24 cellular contexts compared by ENCODE assay signal in genomic region chr6:40897390-40898003, GRCh38.
DNase-seq lines count a peak whose midpoint lies in the region; ATAC-seq, FAIRE-seq and TF ChIP-seq lines count a peak whose summit lies in the region.
"Had no signal": no experiment of that assay in that cellular context is flagged by ENCODE, and none has a peak within 500 bp of the region (broad histone marks: within the 10 kb centered on the region; RNA-seq: fewer than 3 reads in every experiment).

No MANE protein-coding gene starts in this region.

- intact Hi-C loops in heart left ventricle (cut with DNase I): loop anchor here in 8 of 10 donors (2.0 to 10.0 kb wide), 7 partner anchors 105 to 170 kb away; no protein-coding TSS in a partner anchor
- intact Hi-C loops in Right ventricle myocardium inferior (cut with DNase I): no loop called here
- intact Hi-C loops in ascending aorta (cut with DNase I): loop anchor here (5.0 kb wide), 2 partner anchors 130 to 175 kb away; partner anchors contain the start of genes NFYA and OARD1
- intact Hi-C loops in HepG2 (cut with micrococcal nuclease; ENCODE audit: unreplicated experiment): loop anchor here (2.0 to 5.0 kb wide), 3 partner anchors 60 to 175 kb away; partner anchors contain the start of genes NFYA and OARD1

- H3K36me3 ChIP-seq in heart left ventricle: no peaks in the 10 kb centered on the region
- H3K36me3 ChIP-seq in ascending aorta: no peaks in the 10 kb centered on the region
- H3K36me3 ChIP-seq in HepG2 (replicated peaks in 1 of 2; ENCODE audit: control insufficient read depth in 1 of 2, insufficient read depth in 2 of 2, low read length in 2 of 2): no peaks in the 10 kb centered on the region
- H3K36me3 ChIP-seq: BE2C had no signal

- no TSS peak for BruUV-seq in HepG2 (replicated peaks; lab: Mats Ljungman, UMichigan)

- H3K9me3 ChIP-seq in heart left ventricle: no peaks in the 10 kb centered on the region
- no peaks in the 10 kb centered on the region for H3K9me3 ChIP-seq in ascending aorta
- H3K9me3 ChIP-seq in HepG2 (ENCODE audit: low read length): no peaks in the 10 kb centered on the region
- H3K9me3 ChIP-seq: BE2C had no signal

- in situ Hi-C loops in HepG2 (cut with HindIII; ENCODE audit: extremely low pct_ligation_motif_present, low pct_unique_long_range_greater_than_20kb): loop anchor here (5.0 kb wide), 1 partner anchor 125 kb away; no protein-coding TSS in a partner anchor

- H3K4me3 ChIP-seq in heart left ventricle (no peak overlapping the region), ascending aorta (no peak overlapping the region), HepG2 (replicated peaks in 1 of 3; ENCODE audit: insufficient read depth in 1 of 3, low read depth in 2 of 3, low read length in 3 of 3) (peak overlapping the region in 1 of 3 experiments; percentile 27; a peak in 1 of 6 replicates)
- H3K4me3 ChIP-seq: PC-9 had no signal

- peak overlapping the region; percentile 17; the same call in 1 of the 2 replicates for H3K9ac ChIP-seq in HepG2 (ENCODE audit: insufficient read depth, low read depth, low read length)

- 85 to 95% (median 94%) methylated on average over 10 of the region's 10 CpGs for WGBS in heart left ventricle, 4 donors
- 36% methylated on average over 10 of the region's 10 CpGs for WGBS in HepG2 (ENCODE audit: low lambda C conversion rate)

- H3K4me1 Mint-ChIP-seq in progenitor cell of endocrine pancreas (ENCODE audit: low read depth): peaks cover 31% of the 10 kb centered on the region
- no peaks in the 10 kb centered on the region for H3K4me1 Mint-ChIP-seq in activated CD4-positive, alpha-beta memory T cell treated with anti-CD3 and anti-CD28 coated beads, Interleukin-2, amount 10 ng/mL, durations not matched to agents 7 days and 5 days
- no peaks in the 10 kb centered on the region for H3K4me1 Mint-ChIP-seq in natural killer cell treated with Interleukin-12 subunit alpha and Interleukin-12 subunit beta and Interleukin-15 and Interleukin-18, amount 100 ng/mL, for 72 hours (ENCODE audit: low read depth in 2 of 2)
- H3K4me1 Mint-ChIP-seq: CD14-positive monocyte had no signal

- no peaks in the 10 kb centered on the region for H4K20me1 ChIP-seq in HepG2 (ENCODE audit: insufficient read depth, low read length)

- H3K36me3 Mint-ChIP-seq in progenitor cell of endocrine pancreas (ENCODE audit: insufficient read depth): no peaks in the 10 kb centered on the region
- H3K36me3 Mint-ChIP-seq in activated CD4-positive, alpha-beta memory T cell treated with anti-CD3 and anti-CD28 coated beads, Interleukin-2, amount 10 ng/mL, durations not matched to agents 7 days and 5 days (ENCODE audit: low read depth): no peaks in the 10 kb centered on the region
- no peaks in the 10 kb centered on the region for H3K36me3 Mint-ChIP-seq in natural killer cell treated with Interleukin-12 subunit alpha and Interleukin-12 subunit beta and Interleukin-15 and Interleukin-18, amount 100 ng/mL, for 72 hours
- H3K36me3 Mint-ChIP-seq: CD14-positive monocyte had no signal

- H3K9me3 Mint-ChIP-seq in progenitor cell of endocrine pancreas (ENCODE audit: low read depth): no peaks in the 10 kb centered on the region
- H3K9me3 Mint-ChIP-seq in activated CD4-positive, alpha-beta memory T cell treated with anti-CD3 and anti-CD28 coated beads, Interleukin-2, amount 10 ng/mL, durations not matched to agents 7 days and 5 days: no peaks in the 10 kb centered on the region
- no peaks in the 10 kb centered on the region for H3K9me3 Mint-ChIP-seq in natural killer cell treated with Interleukin-12 subunit alpha and Interleukin-12 subunit beta and Interleukin-15 and Interleukin-18, amount 100 ng/mL, for 72 hours

- DNase-seq in heart left ventricle (no peak), Right ventricle myocardium inferior (ENCODE audit: missing footprints) (no peak), ascending aorta (ENCODE audit: low spot score in 2 of 2) (no peak), HepG2 (ENCODE audit: low spot score) (peak; percentile 33), progenitor cell of endocrine pancreas (ENCODE audit: low spot score, unreplicated experiment) (no peak)
- DNase-seq in activated CD4-positive, alpha-beta memory T cell treated with anti-CD3 and anti-CD28 coated beads, Interleukin-2, amount 10 ng/mL, durations not matched to agents 7 days and 5 days: no peak
- DNase-seq in natural killer cell treated with Interleukin-12 subunit alpha and Interleukin-12 subunit beta and Interleukin-15 and Interleukin-18, amount 100 ng/mL, for 72 hours (ENCODE audit: low spot score): no peak
- DNase-seq: ACHN, BE2C, Kasumi-1, NCI-H1092 treated with DMSO at 0.1 percent for 48 hours, NCI-H1436 treated with DMSO at 0.1 percent for 48 hours, NCI-H187 treated with DMSO at 0.1 percent for 48 hours, NCI-H2107, NCI-H446 treated with DMSO at 0.1 percent for 48 hours, NCI-H82, PC-9, SHP77 treated with DMSO at 0.1 percent for 48 hours had no signal

- H3K79me2 ChIP-seq in HepG2 (ENCODE audit: insufficient read depth, low read length): no peaks in the 10 kb centered on the region

- POLR2A ChIA-PET in HepG2 (lab: Yijun Ruan, JAX): no interaction called here
- POLR2A ChIA-PET in activated CD4-positive, alpha-beta memory T cell treated with anti-CD3 and anti-CD28 coated beads, Interleukin-2, amount 10 ng/mL, durations not matched to agents 7 days and 5 days (lab: Charles Lee): no interaction called here

- H2AFZ ChIP-seq in HepG2 (ENCODE audit: low read length): no peak overlapping the region
- H2AFZ ChIP-seq: PC-9 had no signal

- TF ChIP-seq CTCF in heart left ventricle (IDR thresholded peaks at IDR 0.05): no peak
- TF ChIP-seq CTCF in ascending aorta (IDR thresholded peaks at IDR 0.05): no peak
- TF ChIP-seq CTCF in HepG2 (CRISPR knock-in tag; IDR thresholded peaks at IDR 0.05): no peak
- TF ChIP-seq CTCF in progenitor cell of endocrine pancreas (IDR thresholded peaks at IDR 0.05; ENCODE audit: unreplicated experiment): no peak

- H3K27me3 ChIP-seq in heart left ventricle (no peaks in the 10 kb centered on the region), ascending aorta (no peaks in the 10 kb centered on the region), HepG2 (ENCODE audit: control insufficient read depth in 1 of 2, insufficient read depth in 2 of 2, low read length in 2 of 2) (no peaks in the 10 kb centered on the region; a peak in 1 of 5 replicates)
- H3K27me3 ChIP-seq: BE2C had no signal

- H3K4me1 ChIP-seq in heart left ventricle (peaks cover 0 to 59% (median 27%) of the 10 kb centered on the region in 12 donors), ascending aorta (peaks cover 12 to 42% of the 10 kb centered on the region in 2 donors), HepG2 (ENCODE audit: insufficient read depth, low read length) (peaks cover 93% of the 10 kb centered on the region)
- H3K4me1 ChIP-seq: BE2C had no signal

- CTCF ChIA-PET in HepG2 (lab: Yijun Ruan, JAX; ENCODE audit: low intra/inter-chr PET ratio, low total read pairs): no interaction called here
- CTCF ChIA-PET in activated CD4-positive, alpha-beta memory T cell treated with anti-CD3 and anti-CD28 coated beads, Interleukin-2, amount 10 ng/mL, durations not matched to agents 7 days and 5 days (lab: Charles Lee): no interaction called here

- no peak for FAIRE-seq in HepG2 (lab: Jason Lieb, UNC)
- FAIRE-seq: GM18507, H54 had no signal

- no peaks in the 10 kb centered on the region for H3K27me3 Mint-ChIP-seq in progenitor cell of endocrine pancreas
- peaks cover 2% of the 10 kb centered on the region for H3K27me3 Mint-ChIP-seq in activated CD4-positive, alpha-beta memory T cell treated with anti-CD3 and anti-CD28 coated beads, Interleukin-2, amount 10 ng/mL, durations not matched to agents 7 days and 5 days
- peaks cover 12 to 31% of the 10 kb centered on the region in 2 donors for H3K27me3 Mint-ChIP-seq in natural killer cell treated with Interleukin-12 subunit alpha and Interleukin-12 subunit beta and Interleukin-15 and Interleukin-18, amount 100 ng/mL, for 72 hours

- H3K27ac Mint-ChIP-seq in progenitor cell of endocrine pancreas: peak overlapping the region; percentile 73
- no peak overlapping the region for H3K27ac Mint-ChIP-seq in activated CD4-positive, alpha-beta memory T cell treated with anti-CD3 and anti-CD28 coated beads, Interleukin-2, amount 10 ng/mL, durations not matched to agents 7 days and 5 days
- no peak overlapping the region for H3K27ac Mint-ChIP-seq in natural killer cell treated with Interleukin-12 subunit alpha and Interleukin-12 subunit beta and Interleukin-15 and Interleukin-18, amount 100 ng/mL, for 72 hours
- H3K27ac Mint-ChIP-seq: CD14-positive monocyte had no signal

- ATAC-seq in heart left ventricle (no peak), Right ventricle myocardium inferior (no peak), HepG2 (peak; percentile 17), HG03108 (IDR thresholded peaks at IDR 0.05; ENCODE audit: unreplicated experiment) (no peak)
- no peak for ATAC-seq in natural killer cell treated with Interleukin-12 subunit alpha and Interleukin-12 subunit beta and Interleukin-15 and Interleukin-18, amount 100 ng/mL, for 72 hours

- H3K4me3 Mint-ChIP-seq in progenitor cell of endocrine pancreas (ENCODE audit: low read depth): no peak overlapping the region
- no peak overlapping the region for H3K4me3 Mint-ChIP-seq in activated CD4-positive, alpha-beta memory T cell treated with anti-CD3 and anti-CD28 coated beads, Interleukin-2, amount 10 ng/mL, durations not matched to agents 7 days and 5 days
- no peak overlapping the region for H3K4me3 Mint-ChIP-seq in natural killer cell treated with Interleukin-12 subunit alpha and Interleukin-12 subunit beta and Interleukin-15 and Interleukin-18, amount 100 ng/mL, for 72 hours
- H3K4me3 Mint-ChIP-seq: CD14-positive monocyte had no signal

- TF ChIP-seq POLR2A in heart left ventricle (IDR thresholded peaks at IDR 0.05) (no peak), HepG2 (IDR thresholded peaks at IDR 0.05; ENCODE audit: insufficient read depth in 1 of 2, low read depth in 2 of 2, low read length in 2 of 2) (no peak)

- peak overlapping the region; percentile 63 for H3K4me2 ChIP-seq in HepG2 (ENCODE audit: low read depth, low read length)
- H3K4me2 ChIP-seq: PC-9 had no signal

- TF ChIP-seq EP300 in HepG2 (IDR thresholded peaks at IDR 0.05; ENCODE audit: low read depth in 2 of 2, low read length in 2 of 2): peak in 1 of 2 experiments; percentile 59; a peak in 1 of 4 replicates
- TF ChIP-seq EP300 in HepG2 (CRISPR knock-in tag; IDR thresholded peaks at IDR 0.05; ENCODE audit: borderline replicate concordance): no peak

- no peak for TF ChIP-seq RAD21 in HepG2 (CRISPR knock-in tag; IDR thresholded peaks at IDR 0.05)

- H3K27ac ChIP-seq in heart left ventricle: peak overlapping the region in 7 of 12 donors; percentile 22 to 86 (median 47)
- H3K27ac ChIP-seq in ascending aorta: peak overlapping the region; percentile 43 to 45
- H3K27ac ChIP-seq in HepG2 (ENCODE audit: extremely low read length, insufficient read depth, low read length): peak overlapping the region; percentile 65
- H3K27ac ChIP-seq: 22Rv1, PC-9, RWPE1 had no signal
